Comparison of ENCODE assay signal across 7 cellular contexts in genomic region chr2:96527990-96528679, GRCh38. TPM values are rescaled to one million over a fixed set of nuclear protein-coding genes. Genes with fewer than 3 reads are reported as not detected.
DNase-seq lines count a peak whose midpoint lies in the region; ATAC-seq, FAIRE-seq and TF ChIP-seq lines count a peak whose summit lies in the region.

No MANE protein-coding gene starts in this region.

- H3K4me1 Mint-ChIP-seq in natural killer cell: peaks cover 30 to 48% of the 10 kb centered on the region in 2 donors

- no peak overlapping the region for H2BK20ac ChIP-seq in H1 (ENCODE audit: low read length)

- FAIRE-seq in H1 (lab: Jason Lieb, UNC): no peak

- no peak for TF ChIP-seq RAD21 in H1 (IDR thresholded peaks at IDR 0.05 in 1 of 2, conservative IDR thresholded peaks at IDR 0.05 in 1 of 2; ENCODE audit: low read depth in 2 of 2, low read length in 2 of 2)

- no peak overlapping the region for H4K91ac ChIP-seq in H1 (replicated peaks; ENCODE audit: insufficient read length, low read length)

- peak; percentile 18 for ATAC-seq in HG03354 (IDR thresholded peaks at IDR 0.05; ENCODE audit: poor library complexity, severe bottlenecking, unreplicated experiment)
- peak in 1 of 3 donors; percentile 25 for ATAC-seq in natural killer cell
- ATAC-seq in HG03159 (IDR thresholded peaks at IDR 0.05; ENCODE audit: unreplicated experiment): no peak

- H3K18ac ChIP-seq in H1 (ENCODE audit: extremely low read depth, low read length): no peak overlapping the region; the same call in 1 of the 2 replicates

- H3K27ac ChIP-seq in H1 (ENCODE audit: low read depth, low read length): no peak overlapping the region
- peak overlapping the region; percentile 81 to 84 for H3K27ac ChIP-seq in testis

- no peak overlapping the region for H4K8ac ChIP-seq in H1 (ENCODE audit: extremely low read depth, insufficient read depth, low read length)

- no peaks in the 10 kb centered on the region for H3K9me3 ChIP-seq in H1 (ENCODE audit: insufficient read depth in 2 of 2, low read depth in 1 of 2, low read length in 1 of 2)
- no peaks in the 10 kb centered on the region for H3K9me3 ChIP-seq in testis

- H3K27me3 ChIP-seq in H1 (replicated peaks in 1 of 4; ENCODE audit: control insufficient read depth in 3 of 4, extremely low read depth in 1 of 4, insufficient read depth in 3 of 4, low read length in 3 of 4): peaks cover 0 to 28% (median 22%) of the 10 kb centered on the region in 4 experiments; a peak in 6 of 7 replicates
- H3K27me3 ChIP-seq in testis: no peaks in the 10 kb centered on the region

- no peak overlapping the region for H2BK5ac ChIP-seq in H1 (ENCODE audit: low read depth, low read length)

- peak; percentile 67 to 73 for DNase-seq in activated CD4-positive, alpha-beta T cell treated with anti-CD3 and anti-CD28 coated beads for 4 hours
- DNase-seq in H1 (ENCODE audit: low read depth in 1 of 2, low spot score in 2 of 2) (no peak), natural killer cell (no peak), testis (peak; percentile 63), islet precursor cell (no peak)

- no peak for TF ChIP-seq EP300 in H1 (IDR thresholded peaks at IDR 0.05; ENCODE audit: borderline replicate concordance in 1 of 2, low read depth in 2 of 2, low read length in 2 of 2)

- H2AK5ac ChIP-seq in H1 (ENCODE audit: low read depth, low read length): no peak overlapping the region

- H4K5ac ChIP-seq in H1 (ENCODE audit: insufficient read length, low read depth, low read length): no peak overlapping the region

- no peak overlapping the region for H3K4ac ChIP-seq in H1 (replicated peaks; ENCODE audit: insufficient read length, low read depth, low read length)

- no peaks in the 10 kb centered on the region for H3K79me2 ChIP-seq in H1 (ENCODE audit: control insufficient read depth in 1 of 2, insufficient read depth in 2 of 2, low read length in 2 of 2)

- H3K4me1 ChIP-seq in H1 (replicated peaks in 1 of 4; ENCODE audit: control insufficient read depth in 3 of 4, insufficient read depth in 4 of 4, low read length in 3 of 4) (peaks cover 2 to 4% (median 3%) of the 10 kb centered on the region in 4 experiments), testis (peaks cover 29% of the 10 kb centered on the region)

- no peak overlapping the region for H2AFZ ChIP-seq in H1 (ENCODE audit: low read length)

- H3K79me1 ChIP-seq in H1 (ENCODE audit: low read depth, low read length): no peaks in the 10 kb centered on the region

- no peaks in the 10 kb centered on the region for H3K9me3 Mint-ChIP-seq in natural killer cell

- H3K56ac ChIP-seq in H1 (replicated peaks; ENCODE audit: insufficient read length, low read depth, low read length): no peak overlapping the region

- intact Hi-C loops in natural killer cell (cut with micrococcal nuclease) (loop anchor here (1.0 kb wide), 1 partner anchor 26 kb away; no protein-coding TSS in a partner anchor), testis (cut with DNase I; ENCODE audit: low total_unique reads) (no loop called here)

- H3K23me2 ChIP-seq in H1 (ENCODE audit: low read depth, low read length): peaks cover 8% of the 10 kb centered on the region; the same call in 1 of the 2 replicates

- H3K4me3 ChIP-seq in H1 (ENCODE audit: extremely low read depth in 1 of 4, insufficient read depth in 2 of 4, low read depth in 3 of 4, low read length in 4 of 4): peak overlapping the region; percentile 34 to 63 (median 37); a peak in 5 of 8 replicates
- peak overlapping the region; percentile 53 to 63 for H3K4me3 ChIP-seq in testis

- no peaks in the 10 kb centered on the region for H3K36me3 Mint-ChIP-seq in natural killer cell

- H2BK120ac ChIP-seq in H1 (replicated peaks; ENCODE audit: low read depth, low read length): no peak overlapping the region

- no peaks in the 10 kb centered on the region for H4K20me1 ChIP-seq in H1 (replicated peaks in 1 of 2; ENCODE audit: control insufficient read depth in 1 of 2, insufficient read depth in 2 of 2, low read length in 2 of 2)

- POLR2A ChIA-PET in H1 (lab: Charles Lee; ENCODE audit: partially characterized antibody): no interaction called here

- CTCF ChIA-PET in H1 (lab: Charles Lee; ENCODE audit: partially characterized antibody): interaction anchor here (0.7 to 18.5 kb wide), 7 partner anchors 12 to 120 kb away, joined by 4 to 361 read pairs (median 5); no protein-coding TSS in a partner anchor

- peak overlapping the region; percentile 59 for H3K4me2 ChIP-seq in H1 (ENCODE audit: insufficient read depth in 1 of 2, low read depth in 2 of 2, low read length in 2 of 2)

- no peak overlapping the region for H2BK15ac ChIP-seq in H1 (ENCODE audit: low read length)

- H3K23ac ChIP-seq in H1 (ENCODE audit: insufficient read length): no peak overlapping the region

- H3K27me3 Mint-ChIP-seq in natural killer cell (ENCODE audit: low read depth in 2 of 2): peaks cover 0 to 6% of the 10 kb centered on the region in 2 donors

- TF ChIP-seq CTCF in H1 (IDR thresholded peaks at IDR 0.05; ENCODE audit: control extremely low read depth in 1 of 3, insufficient read depth in 1 of 3, low read depth in 1 of 3, low read length in 3 of 3) (no peak), natural killer cell (IDR thresholded peaks at IDR 0.05) (no peak), testis (IDR thresholded peaks at IDR 0.05) (no peak)

- H3K9ac ChIP-seq in H1 (replicated peaks in 1 of 4; ENCODE audit: extremely low read depth in 1 of 4, low read depth in 3 of 4, low read length in 3 of 4): no peak overlapping the region

- H3K14ac ChIP-seq in H1 (ENCODE audit: insufficient read length): no peak overlapping the region

- H3K36me3 ChIP-seq in H1 (ENCODE audit: control insufficient read depth in 2 of 4, insufficient read depth in 4 of 4, low read length in 3 of 4): no peaks in the 10 kb centered on the region
- H3K36me3 ChIP-seq in testis (ENCODE audit: low read depth, missing control alignments): no peaks in the 10 kb centered on the region

- no peak overlapping the region for H2BK12ac ChIP-seq in H1 (ENCODE audit: low read depth, low read length)

- H3K27ac Mint-ChIP-seq in natural killer cell: peak overlapping the region; percentile 48 to 60

- 77% methylated on average over 12 of the region's 13 CpGs; no CpG with 5 or more reads in 1 of the 2 experiments for WGBS in H1 (ENCODE audit: extremely low coverage in 1 of 2, insufficient coverage in 1 of 2, insufficient read length in 1 of 2, insufficient replicate concordance in 2 of 2, low coverage in 1 of 2, low lambda C conversion rate in 2 of 2, missing lambda C conversion rate in 1 of 2), 2 experiments
- 26 to 41% methylated on average over 11 to 13 of the region's 13 CpGs for WGBS in testis, 2 donors

- peak overlapping the region; percentile 81 for H3K4me3 Mint-ChIP-seq in natural killer cell

- no peak for TF ChIP-seq POLR2A in H1 (IDR thresholded peaks at IDR 0.05; ENCODE audit: control extremely low read depth in 1 of 2, low read depth in 2 of 2, low read length in 2 of 2)
- TF ChIP-seq POLR2A in testis (IDR thresholded peaks at IDR 0.05): no peak

TF ChIP-seq in H1, 55 proteins besides CTCF, POLR2A, EP300 and RAD21 (continues in another document):
- TF ChIP-seq ATF2 (IDR thresholded peaks at IDR 0.05; ENCODE audit: low read length): no peak
- no peak for TF ChIP-seq NANOG (IDR thresholded peaks at IDR 0.05; ENCODE audit: insufficient read depth, low read depth, low read length, poor library complexity, severe bottlenecking)
- TF ChIP-seq E2F6 (IDR thresholded peaks at IDR 0.05): no peak
- TF ChIP-seq HDAC6 (IDR thresholded peaks at IDR 0.05; ENCODE audit: low read depth, low read length): no peak

RNA-seq across cellular contexts. Expression of gene ARID5A, which starts 8.4 kb away (rescaled TPM):
- total RNA-seq in H1 (2021; fragmentation: NEBNext Ultra II Directional; extraction: Animal tissue kit (Norgen Biotek cat#: 25700)): 4.4 and 5.3 TPM in 2 replicates
- polyA plus RNA-seq in H1 (2011; rRNA removed) (3.3 and 3.8 TPM in 2 replicates), testis (ENCODE audit: insufficient read depth, low read depth, low replicate concordance) (20.1 TPM)
- 2.8 TPM for polyA plus RNA-seq in H1 (2011; cell fraction: cytosol; rRNA removed)
- polyA plus RNA-seq in H1 (2011; cell fraction: nucleus; rRNA removed): 5.1 TPM
- 1.8 to 4.2 TPM (median 3.5 TPM) in 4 replicates for polyA plus RNA-seq in H1 (2012, experiment 1 of 2)
- polyA plus RNA-seq in H1 (2012, experiment 2 of 2): 3.3 TPM
- polyA plus RNA-seq in H1 (2013, experiment 1 of 2): 4.2 TPM
- polyA plus RNA-seq in H1 (2013, experiment 2 of 2): 4.2 TPM
- 0.76 and 1.4 TPM in 2 replicates for polyA minus RNA-seq in H1 (2011; rRNA and poly(A)+ RNA removed)
- polyA minus RNA-seq in H1 (2011; cell fraction: cytosol; rRNA and poly(A)+ RNA removed): 4.3 TPM
- polyA minus RNA-seq in H1 (2011; cell fraction: nucleus; rRNA and poly(A)+ RNA removed): 3.3 TPM
- total RNA-seq in natural killer cell (100 to 1,000 TPM in 2 of 3 donors, 10 to 100 TPM in 1; 90.9 to 117 (median 114) TPM), testis (10 to 100 TPM; 31.7 to 33.7 TPM)

RNA-seq across cellular contexts. Expression of gene NEURL3, which starts 23.0 kb away (rescaled TPM):
- total RNA-seq in H1 (2021; fragmentation: NEBNext Ultra II Directional; extraction: Animal tissue kit (Norgen Biotek cat#: 25700)): not detected in 2 replicates
- polyA plus RNA-seq in H1 (2011; rRNA removed): 0.03 TPM in 1 of 2 replicates, not detected in the other
- polyA plus RNA-seq in H1 (2011; cell fraction: cytosol; rRNA removed): not detected
- polyA plus RNA-seq in H1 (2011; cell fraction: nucleus; rRNA removed): not detected
- not detected in 4 replicates for polyA plus RNA-seq in H1 (2012, experiment 1 of 2)
- not detected for polyA plus RNA-seq in H1 (2012, experiment 2 of 2)
- not detected for polyA plus RNA-seq in H1 (2013, experiment 1 of 2)
- not detected for polyA plus RNA-seq in H1 (2013, experiment 2 of 2)
- not detected in 2 replicates for polyA minus RNA-seq in H1 (2011; rRNA and poly(A)+ RNA removed)
- polyA minus RNA-seq in H1 (2011; cell fraction: cytosol; rRNA and poly(A)+ RNA removed): not detected
- not detected for polyA minus RNA-seq in H1 (2011; cell fraction: nucleus; rRNA and poly(A)+ RNA removed)
- total RNA-seq in natural killer cell: not detected
- total RNA-seq in testis: 1 to 10 TPM; 1.3 to 1.7 TPM
- 0.78 TPM for polyA plus RNA-seq in testis (ENCODE audit: insufficient read depth, low read depth, low replicate concordance)

Comparison
In these comparisons a context has a peak if more than half of its experiments do, and no peak if none do; other contexts are left out.
1. DNase-seq: peak in activated CD4-positive, alpha-beta T cell treated with anti-CD3 and anti-CD28 coated beads for 4 hours (2 of 2) and testis (single experiment); none in H1 (0 of 2), natural killer cell (single experiment) and islet precursor cell (single experiment).